Comparison of ENCODE assay signal across 1 cellular context in the genomic region with DNA sequence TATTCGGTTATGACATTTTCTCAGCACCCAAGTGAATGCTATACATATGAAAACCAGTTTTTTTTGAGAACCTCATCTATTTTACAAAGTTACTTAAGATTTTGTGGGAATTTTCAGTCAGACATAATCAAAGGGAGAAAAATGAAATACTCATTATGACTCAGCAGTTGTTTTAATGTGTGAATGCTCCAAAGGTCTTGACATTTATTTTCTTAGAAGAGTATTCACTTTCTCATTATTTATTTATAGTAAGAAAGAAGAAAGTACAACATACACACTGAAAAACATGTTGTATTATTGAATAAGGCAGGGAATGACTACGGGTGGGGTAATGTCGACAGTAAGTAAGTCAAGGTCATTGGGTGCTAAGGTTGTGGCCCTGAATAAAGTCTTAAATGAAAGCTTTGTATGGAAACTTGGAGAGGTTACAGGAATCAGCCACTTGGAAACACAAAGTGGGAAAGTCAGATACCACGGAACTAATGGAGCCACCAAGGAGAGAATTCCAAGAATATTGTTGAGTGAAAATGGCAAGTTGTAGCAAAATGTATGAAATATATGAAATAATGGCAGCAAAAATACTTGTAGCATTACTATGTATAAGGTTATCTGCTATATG.
TF ChIP-seq lines count a peak whose summit lies in the region.

No MANE protein-coding gene starts in this region.

TF ChIP-seq in HepG2, 621 proteins besides CTCF, POLR2A, EP300 and RAD21:
- TF ChIP-seq, protein P1, sequence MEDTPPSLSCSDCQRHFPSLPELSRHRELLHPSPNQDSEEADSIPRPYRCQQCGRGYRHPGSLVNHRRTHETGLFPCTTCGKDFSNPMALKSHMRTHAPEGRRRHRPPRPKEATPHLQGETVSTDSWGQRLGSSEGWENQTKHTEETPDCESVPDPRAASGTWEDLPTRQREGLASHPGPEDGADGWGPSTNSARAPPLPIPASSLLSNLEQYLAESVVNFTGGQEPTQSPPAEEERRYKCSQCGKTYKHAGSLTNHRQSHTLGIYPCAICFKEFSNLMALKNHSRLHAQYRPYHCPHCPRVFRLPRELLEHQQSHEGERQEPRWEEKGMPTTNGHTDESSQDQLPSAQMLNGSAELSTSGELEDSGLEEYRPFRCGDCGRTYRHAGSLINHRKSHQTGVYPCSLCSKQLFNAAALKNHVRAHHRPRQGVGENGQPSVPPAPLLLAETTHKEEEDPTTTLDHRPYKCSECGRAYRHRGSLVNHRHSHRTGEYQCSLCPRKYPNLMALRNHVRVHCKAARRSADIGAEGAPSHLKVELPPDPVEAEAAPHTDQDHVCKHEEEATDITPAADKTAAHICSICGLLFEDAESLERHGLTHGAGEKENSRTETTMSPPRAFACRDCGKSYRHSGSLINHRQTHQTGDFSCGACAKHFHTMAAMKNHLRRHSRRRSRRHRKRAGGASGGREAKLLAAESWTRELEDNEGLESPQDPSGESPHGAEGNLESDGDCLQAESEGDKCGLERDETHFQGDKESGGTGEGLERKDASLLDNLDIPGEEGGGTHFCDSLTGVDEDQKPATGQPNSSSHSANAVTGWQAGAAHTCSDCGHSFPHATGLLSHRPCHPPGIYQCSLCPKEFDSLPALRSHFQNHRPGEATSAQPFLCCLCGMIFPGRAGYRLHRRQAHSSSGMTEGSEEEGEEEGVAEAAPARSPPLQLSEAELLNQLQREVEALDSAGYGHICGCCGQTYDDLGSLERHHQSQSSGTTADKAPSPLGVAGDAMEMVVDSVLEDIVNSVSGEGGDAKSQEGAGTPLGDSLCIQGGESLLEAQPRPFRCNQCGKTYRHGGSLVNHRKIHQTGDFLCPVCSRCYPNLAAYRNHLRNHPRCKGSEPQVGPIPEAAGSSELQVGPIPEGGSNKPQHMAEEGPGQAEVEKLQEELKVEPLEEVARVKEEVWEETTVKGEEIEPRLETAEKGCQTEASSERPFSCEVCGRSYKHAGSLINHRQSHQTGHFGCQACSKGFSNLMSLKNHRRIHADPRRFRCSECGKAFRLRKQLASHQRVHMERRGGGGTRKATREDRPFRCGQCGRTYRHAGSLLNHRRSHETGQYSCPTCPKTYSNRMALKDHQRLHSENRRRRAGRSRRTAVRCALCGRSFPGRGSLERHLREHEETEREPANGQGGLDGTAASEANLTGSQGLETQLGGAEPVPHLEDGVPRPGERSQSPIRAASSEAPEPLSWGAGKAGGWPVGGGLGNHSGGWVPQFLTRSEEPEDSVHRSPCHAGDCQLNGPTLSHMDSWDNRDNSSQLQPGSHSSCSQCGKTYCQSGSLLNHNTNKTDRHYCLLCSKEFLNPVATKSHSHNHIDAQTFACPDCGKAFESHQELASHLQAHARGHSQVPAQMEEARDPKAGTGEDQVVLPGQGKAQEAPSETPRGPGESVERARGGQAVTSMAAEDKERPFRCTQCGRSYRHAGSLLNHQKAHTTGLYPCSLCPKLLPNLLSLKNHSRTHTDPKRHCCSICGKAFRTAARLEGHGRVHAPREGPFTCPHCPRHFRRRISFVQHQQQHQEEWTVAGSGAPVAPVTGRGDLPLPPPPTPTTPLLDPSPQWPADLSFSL (CRISPR knock-in tag; IDR thresholded peaks at IDR 0.05): no peak
- TF ChIP-seq HNRNPK (IDR thresholded peaks at IDR 0.05; ENCODE audit: low read depth, low read length, poor library complexity, severe bottlenecking) (no peak), ZNF775 (CRISPR knock-in tag; IDR thresholded peaks at IDR 0.05; ENCODE audit: borderline replicate concordance) (no peak), ZNF709 (CRISPR knock-in tag; IDR thresholded peaks at IDR 0.05) (no peak), MXD3 (CRISPR knock-in tag; IDR thresholded peaks at IDR 0.05) (no peak), ONECUT2 (CRISPR knock-in tag; IDR thresholded peaks at IDR 0.05) (no peak), ZNF605 (CRISPR knock-in tag; IDR thresholded peaks at IDR 0.05) (no peak), TEAD2 (CRISPR knock-in tag; IDR thresholded peaks at IDR 0.05) (no peak), KLF6 (CRISPR knock-in tag; IDR thresholded peaks at IDR 0.05) (no peak), SNAPC2 (CRISPR knock-in tag; IDR thresholded peaks at IDR 0.05) (no peak), KLF15 (CRISPR knock-in tag; IDR thresholded peaks at IDR 0.05; ENCODE audit: borderline replicate concordance) (no peak)
TF ChIP-seq in HepG2: peak in this region for 0.
